8 cellular contexts compared by ENCODE assay signal in genomic region chrX:3842822-3843521, GRCh38.
A peak's percentile ranks its signal among the peaks of the same experiment; 100 is the strongest.
DNase-seq lines count a peak whose midpoint lies in the region; ATAC-seq and TF ChIP-seq lines count a peak whose summit lies in the region.
"Not testable (repeated sequence)": the region's sequence is repeated elsewhere in the genome, so short reads cannot be mapped to it uniquely, and the experiment has no call there.

No MANE protein-coding gene starts in this region.

- H3K4me1 ChIP-seq in Peyer's patch, esophagus muscularis mucosa, testis: not testable (repeated sequence)

- WGBS in esophagus muscularis mucosa = no CpG with 5 or more reads among the region's 70 CpGs
- no CpG with 5 or more reads among the region's 70 CpGs for whole genome bisulfite sequencing in testis, 2 donors

- H3K36me3 Mint-ChIP-seq in activated T-helper 17 cell treated with anti-CD3 and anti-CD28 coated beads, Interleukin-2, amount 50 U/mL, for 72 hours (ENCODE audit: low read depth); natural killer cell treated with Interleukin-12 subunit alpha and Interleukin-12 subunit beta and Interleukin-15 and Interleukin-18, amount 100 ng/mL, for 72 hours: not testable (repeated sequence)

- H3K9me3 Mint-ChIP-seq in activated T-helper 17 cell treated with anti-CD3 and anti-CD28 coated beads, Interleukin-2, amount 50 U/mL, for 72 hours; natural killer cell treated with Interleukin-12 subunit alpha and Interleukin-12 subunit beta and Interleukin-15 and Interleukin-18, amount 100 ng/mL, for 72 hours: not testable (repeated sequence)

- not testable (repeated sequence) for DNase-seq in HFF-Myc (ENCODE audit: extremely low read depth, low read depth); esophagus muscularis mucosa (ENCODE audit: extremely low spot score)
- DNase-seq in Peyer's patch (peak in 1 of 3 donors; percentile 57), testis (peak; percentile 35)
- DNase-seq in natural killer cell treated with Interleukin-12 subunit alpha and Interleukin-12 subunit beta and Interleukin-15 and Interleukin-18, amount 100 ng/mL, for 72 hours (ENCODE audit: low spot score) = peak; percentile 61

- not testable (repeated sequence) for TF ChIP-seq POLR2A in Peyer's patch (IDR thresholded peaks at IDR 0.05); esophagus muscularis mucosa (IDR thresholded peaks at IDR 0.05; ENCODE audit: low read depth); testis (IDR thresholded peaks at IDR 0.05)

- ATAC-seq in GM18867 (IDR thresholded peaks at IDR 0.05; ENCODE audit: unreplicated experiment) = peak; percentile 76
- peak; percentile 56 for ATAC-seq in HG03457 (IDR thresholded peaks at IDR 0.05; ENCODE audit: unreplicated experiment)
- ATAC-seq in activated T-helper 17 cell treated with anti-CD3 and anti-CD28 coated beads, Interleukin-2, amount 50 U/mL, for 72 hours (replicated peaks) = peak; percentile 82
- ATAC-seq in natural killer cell treated with Interleukin-12 subunit alpha and Interleukin-12 subunit beta and Interleukin-15 and Interleukin-18, amount 100 ng/mL, for 72 hours = peak; percentile 74 to 84

- not testable (repeated sequence) for H3K27ac ChIP-seq in Peyer's patch, testis
- H3K27ac ChIP-seq in esophagus muscularis mucosa (replicated peaks in 1 of 4) = peak overlapping the region in 1 of 4 donors; percentile 44

- intact Hi-C loops in esophagus muscularis mucosa (cut with DNase I); testis (cut with DNase I; ENCODE audit: low total_unique reads): not testable (repeated sequence)

- H3K4me3 Mint-ChIP-seq in activated T-helper 17 cell treated with anti-CD3 and anti-CD28 coated beads, Interleukin-2, amount 50 U/mL, for 72 hours = peak overlapping the region; percentile 41
- H3K4me3 Mint-ChIP-seq in natural killer cell treated with Interleukin-12 subunit alpha and Interleukin-12 subunit beta and Interleukin-15 and Interleukin-18, amount 100 ng/mL, for 72 hours = peak overlapping the region; percentile 59

- not testable (repeated sequence) for H3K4me1 Mint-ChIP-seq in activated T-helper 17 cell treated with anti-CD3 and anti-CD28 coated beads, Interleukin-2, amount 50 U/mL, for 72 hours; natural killer cell treated with Interleukin-12 subunit alpha and Interleukin-12 subunit beta and Interleukin-15 and Interleukin-18, amount 100 ng/mL, for 72 hours (ENCODE audit: low read depth in 2 of 2)

- H3K27ac Mint-ChIP-seq in activated T-helper 17 cell treated with anti-CD3 and anti-CD28 coated beads, Interleukin-2, amount 50 U/mL, for 72 hours; natural killer cell treated with Interleukin-12 subunit alpha and Interleukin-12 subunit beta and Interleukin-15 and Interleukin-18, amount 100 ng/mL, for 72 hours: not testable (repeated sequence)

- H3K27me3 ChIP-seq in Peyer's patch, esophagus muscularis mucosa, testis: not testable (repeated sequence)

- H3K36me3 ChIP-seq in Peyer's patch; esophagus muscularis mucosa; testis (ENCODE audit: low read depth, missing control alignments): not testable (repeated sequence)

- TF ChIP-seq EP300 in esophagus muscularis mucosa (IDR thresholded peaks at IDR 0.05) = not testable (repeated sequence)

- not testable (repeated sequence) for H3K9me3 ChIP-seq in Peyer's patch, esophagus muscularis mucosa, testis

- H3K27me3 Mint-ChIP-seq in activated T-helper 17 cell treated with anti-CD3 and anti-CD28 coated beads, Interleukin-2, amount 50 U/mL, for 72 hours; natural killer cell treated with Interleukin-12 subunit alpha and Interleukin-12 subunit beta and Interleukin-15 and Interleukin-18, amount 100 ng/mL, for 72 hours: not testable (repeated sequence)

- not testable (repeated sequence) for TF ChIP-seq CTCF in HFF-Myc (IDR thresholded peaks at IDR 0.05; ENCODE audit: low read depth, low read length, missing control alignments); Peyer's patch (IDR thresholded peaks at IDR 0.05); esophagus muscularis mucosa (IDR thresholded peaks at IDR 0.05); testis (IDR thresholded peaks at IDR 0.05)

- H3K4me3 ChIP-seq in HFF-Myc (replicated peaks; ENCODE audit: low read depth, low read length) (peak overlapping the region; percentile 33), Peyer's patch (peak overlapping the region in 3 of 4 donors; percentile 37 to 54 (median 52)), esophagus muscularis mucosa (peak overlapping the region in 3 of 4 donors; percentile 30 to 47 (median 43))
- H3K4me3 ChIP-seq in testis = not testable (repeated sequence)
